Comparison of ENCODE assay signal across 8 cellular contexts in the genomic region with DNA sequence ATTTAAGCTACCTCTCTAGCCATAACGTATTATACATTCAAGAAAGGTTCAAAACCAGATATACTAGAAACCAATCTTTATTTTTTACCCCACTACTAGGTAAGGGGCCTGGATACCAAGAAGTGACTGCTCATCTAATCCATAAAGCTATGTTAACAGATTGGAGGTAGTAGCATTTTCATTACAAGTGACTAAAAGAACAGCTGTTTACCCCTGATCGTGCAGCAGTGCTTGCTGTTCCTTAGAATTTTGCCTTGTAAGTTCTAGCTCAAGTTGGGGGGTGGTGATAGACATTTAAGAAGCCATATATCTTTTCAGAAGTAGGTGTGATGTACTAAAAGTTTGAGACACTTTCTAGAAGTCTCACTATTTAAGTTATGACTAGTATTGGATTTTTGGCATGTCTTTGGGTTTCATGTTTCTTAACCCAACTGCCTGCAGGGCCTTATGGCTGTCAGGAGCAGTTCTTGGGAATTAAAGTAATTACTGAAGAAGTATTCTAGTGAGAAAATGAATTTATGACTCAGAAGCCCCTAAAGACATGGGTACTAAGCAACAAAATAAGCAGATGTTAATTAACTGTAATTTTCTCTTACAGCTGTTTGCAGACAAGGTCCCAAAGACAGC. TPM values are rescaled to one million over a fixed set of nuclear protein-coding genes. Genes with fewer than 3 reads are reported as not detected.
DNase-seq lines count a peak whose midpoint lies in the region; ATAC-seq, FAIRE-seq and TF ChIP-seq lines count a peak whose summit lies in the region.

No MANE protein-coding gene starts in this region.

- WGBS in A549 (ENCODE audit: missing lambda C conversion rate), result 13% methylated on average over 2 of the region's 2 CpGs

- H3K4me3 Mint-ChIP-seq in memory B cell, result peak overlapping the region; percentile 95

- no peaks in the 10 kb centered on the region for H3K9me3 ChIP-seq in A549

- TF ChIP-seq RAD21 in A549 (conservative IDR thresholded peaks at IDR 0.05 in 1 of 2, IDR thresholded peaks at IDR 0.05 in 1 of 2), result no peak

- no peak for ATAC-seq in A549
- ATAC-seq in memory B cell (ENCODE audit: low read depth), result no peak
- ATAC-seq in HG02623 (IDR thresholded peaks at IDR 0.05; ENCODE audit: unreplicated experiment), result no peak
- no peak for ATAC-seq in HG03039 (IDR thresholded peaks at IDR 0.05; ENCODE audit: unreplicated experiment)
- ATAC-seq in HG03342 (IDR thresholded peaks at IDR 0.05; ENCODE audit: unreplicated experiment), result no peak
- no peak for ATAC-seq in GM18861 (IDR thresholded peaks at IDR 0.05; ENCODE audit: unreplicated experiment)

- CTCF ChIA-PET in A549 (lab: Yijun Ruan, JAX), result interaction anchor here (0.6 to 1.9 kb wide), 10 partner anchors 22 to 211 kb away, joined by 3 to 6 read pairs (median 4); no protein-coding TSS in a partner anchor

- POLR2A ChIA-PET in A549 (lab: Yijun Ruan, JAX), result interaction anchor here (0.6 to 2.0 kb wide), 4 partner anchors 22 to 313 kb away, joined by 6 to 11 read pairs (median 6); a partner anchor contains a TSS

- no peak for TF ChIP-seq POLR2A in A549 (IDR thresholded peaks at IDR 0.05; ENCODE audit: low read length)

- no peaks in the 10 kb centered on the region for H3K27me3 ChIP-seq in HL-60 (ENCODE audit: insufficient read depth, poor library complexity, severe bottlenecking)

- H3K4me1 Mint-ChIP-seq in memory B cell, result peaks cover 18% of the 10 kb centered on the region

- peak overlapping the region; percentile 97 for H3K27ac Mint-ChIP-seq in memory B cell

- H3K27ac ChIP-seq in A549, result peak overlapping the region; percentile 4 to 12; a peak in 1 of 6 replicates
- 0 out of 2 replicates have a peak overlapping the region, but pooled peaks have one; percentile 19 for H3K27ac ChIP-seq in HL-60 (replicated peaks)

- TF ChIP-seq CTCF in A549 (IDR thresholded peaks at IDR 0.05) (no peak), HL-60 (IDR thresholded peaks at IDR 0.05; ENCODE audit: insufficient read depth, low read length) (no peak), astrocyte of the cerebellum (IDR thresholded peaks at IDR 0.05; ENCODE audit: low read depth, low read length, missing control alignments) (no peak)

- H3K4me3 ChIP-seq in A549 (peak overlapping the region; percentile 79), HL-60 (replicated peaks; ENCODE audit: insufficient read depth, low read length) (peak overlapping the region; percentile 77), astrocyte of the cerebellum (ENCODE audit: low read depth, low read length) (peak overlapping the region; percentile 97)

- no peaks in the 10 kb centered on the region for H3K27me3 Mint-ChIP-seq in memory B cell

- H3K9me3 Mint-ChIP-seq in memory B cell, result no peaks in the 10 kb centered on the region

- in situ Hi-C loops in astrocyte of the cerebellum (cut with HindIII; ENCODE audit: low sequenced_read_pairs), result no loop called here

- DNase-seq in A549 (ENCODE audit: low read depth in 1 of 2, low spot score in 1 of 2), result no peak
- DNase-seq in HL-60 (ENCODE audit: low read depth in 1 of 2, low spot score in 1 of 2), result no peak
- DNase-seq in astrocyte of the cerebellum (ENCODE audit: low read depth), result no peak
- DNase-seq in memory B cell (ENCODE audit: low spot score in 2 of 2), result no peak

- no peak for TF ChIP-seq EP300 in A549 (IDR thresholded peaks at IDR 0.05)

- peaks cover 30% of the 10 kb centered on the region for H3K4me1 ChIP-seq in A549

- peaks cover 22% of the 10 kb centered on the region for H3K36me3 Mint-ChIP-seq in memory B cell

- peak overlapping the region; percentile 99 for H3K4me2 ChIP-seq in A549

- no peak for FAIRE-seq in A549 (lab: Jason Lieb, UNC)

TF ChIP-seq in A549, 52 proteins besides CTCF, POLR2A, EP300 and RAD21:
- TF ChIP-seq JUN (IDR thresholded peaks at IDR 0.05), result peak in 1 of 2 experiments; percentile 2; a peak in 1 of 5 replicates
- no peak for TF ChIP-seq SREBF2 (IDR thresholded peaks at IDR 0.05)

RNA-seq across cellular contexts. Expression of a gene that starts 2.3 kb away (rescaled TPM):
- polyA plus RNA-seq in A549 (2011; rRNA removed), result 5,366 and 6,016 TPM in 2 replicates
- 6,087 and 6,712 TPM in 2 replicates for polyA plus RNA-seq in A549 (2012; cell fraction: cytosol; rRNA removed)
- 2,383 and 3,176 TPM in 2 replicates for polyA plus RNA-seq in A549 (2012; cell fraction: nucleus; rRNA removed)
- polyA plus RNA-seq in A549 (2017; fragmentation: RNase III; extraction: RNeasy Plus Mini Kit Qiagen cat#74134 plus additional on column Dnase treatment), result 6,452 to 7,028 TPM (median 6,488 TPM) in 3 replicates
- 753 and 870 TPM in 2 replicates for polyA minus RNA-seq in A549 (2011; rRNA and poly(A)+ RNA removed)

RNA-seq across cellular contexts. Expression of a gene that starts 49.1 kb away (rescaled TPM):
- polyA plus RNA-seq in A549 (2011; rRNA removed) (239 and 262 TPM in 2 replicates), A549 (2017; fragmentation: RNase III; extraction: RNeasy Plus Mini Kit Qiagen cat#74134 plus additional on column Dnase treatment) (236 to 244 TPM (median 241 TPM) in 3 replicates)
- 402 and 450 TPM in 2 replicates for polyA plus RNA-seq in A549 (2012; cell fraction: cytosol; rRNA removed)
- 123 and 134 TPM in 2 replicates for polyA plus RNA-seq in A549 (2012; cell fraction: nucleus; rRNA removed)
- 117 and 130 TPM in 2 replicates for polyA minus RNA-seq in A549 (2011; rRNA and poly(A)+ RNA removed)

RNA-seq across cellular contexts. Expression of a gene that starts 50.1 kb away (rescaled TPM):
- polyA plus RNA-seq in A549 (2011; rRNA removed), result 4.3 and 6.9 TPM in 2 replicates
- 8.1 and 11.7 TPM in 2 replicates for polyA plus RNA-seq in A549 (2012; cell fraction: cytosol; rRNA removed)
- polyA plus RNA-seq in A549 (2012; cell fraction: nucleus; rRNA removed), result 68.0 and 69.2 TPM in 2 replicates
- polyA plus RNA-seq in A549 (2017; fragmentation: RNase III; extraction: RNeasy Plus Mini Kit Qiagen cat#74134 plus additional on column Dnase treatment), result 21.7 to 24.5 TPM (median 23.9 TPM) in 3 replicates
- 12.2 and 15.3 TPM in 2 replicates for polyA minus RNA-seq in A549 (2011; rRNA and poly(A)+ RNA removed)
